Comparison of ENCODE assay signal across 25 cellular contexts in genomic region chr16:68526143-68526781, GRCh38. TPM values are rescaled to one million over a fixed set of nuclear protein-coding genes. Genes with fewer than 3 reads are reported as not detected.
A peak's percentile ranks its signal among the peaks of the same experiment; 100 is the strongest.
DNase-seq lines count a peak whose midpoint lies in the region; ATAC-seq, FAIRE-seq and TF ChIP-seq lines count a peak whose summit lies in the region.
"Had no signal": no experiment of that assay in that cellular context is flagged by ENCODE, and none has a peak within 500 bp of the region (broad histone marks: within the 10 kb centered on the region; RNA-seq: fewer than 3 reads in every experiment).

No MANE protein-coding gene starts in this region.

- H3K27ac ChIP-seq in OCI-LY7 (ENCODE audit: low read depth, low read length, poor library complexity, severe bottlenecking): no peak overlapping the region
- H3K27ac ChIP-seq in lower lobe of right lung: no peak overlapping the region
- no peak overlapping the region for H3K27ac ChIP-seq in gastroesophageal sphincter
- no peak overlapping the region for H3K27ac ChIP-seq in spleen
- H3K27ac ChIP-seq: BLaER1, HL-60, KMS-11, SK-N-MC had no signal

- H3K79me2 ChIP-seq in OCI-LY7 (ENCODE audit: insufficient read depth, low read depth, low read length): no peaks in the 10 kb centered on the region

- DNase-seq in NOMO-1 treated with DMSO at 0.1 percent for 48 hours (lab: John Stamatoyannopoulos, UW; ENCODE audit: unreplicated experiment) (peak; percentile 47), NOMO-1 treated with dmso at 0.1 percent for 144 hours (lab: John Stamatoyannopoulos, UW; ENCODE audit: unreplicated experiment) (no peak), OCI-LY7 (ENCODE audit: low spot score) (peak; percentile 21), germinal center (ENCODE audit: low spot score) (peak; percentile 47), lower lobe of right lung (no peak), spleen (no peak), D721Med (ENCODE audit: insufficient read length, low spot score) (no peak)
- DNase-seq: CD8-positive, alpha-beta memory T cell; GF-D8; NCI-H1105; NCI-H1694 treated with DMSO at 0.1 percent for 48 hours; NCI-H2107; NCI-H2227 treated with DMSO at 0.1 percent for 48 hours; NCI-H524; Right ventricle myocardium superior had no signal

- H3K27me3 ChIP-seq in lower lobe of right lung (ENCODE audit: low read depth) (no peaks in the 10 kb centered on the region), gastroesophageal sphincter (peaks cover 13% of the 10 kb centered on the region), spleen (replicated peaks in 1 of 7) (no peaks in the 10 kb centered on the region)
- H3K27me3 ChIP-seq: BLaER1 had no signal

- no TSS peak for BruUV-seq in OCI-LY7 (replicated peaks; lab: Mats Ljungman, UMichigan)

- H3K4me1 ChIP-seq in OCI-LY7 (ENCODE audit: insufficient read depth, low read length, poor library complexity, severe bottlenecking) (peaks cover 12% of the 10 kb centered on the region), lower lobe of right lung (peaks cover 22% of the 10 kb centered on the region), gastroesophageal sphincter (peaks cover 0 to 24% (median 14%) of the 10 kb centered on the region in 3 donors), spleen (peaks cover 11 to 28% (median 24%) of the 10 kb centered on the region in 6 donors)

- no peaks in the 10 kb centered on the region for H3K36me3 ChIP-seq in OCI-LY7 (ENCODE audit: insufficient read depth, low read length)
- no peaks in the 10 kb centered on the region for H3K36me3 ChIP-seq in lower lobe of right lung
- no peaks in the 10 kb centered on the region for H3K36me3 ChIP-seq in gastroesophageal sphincter
- H3K36me3 ChIP-seq in spleen: no peaks in the 10 kb centered on the region
- H3K36me3 ChIP-seq: BLaER1 had no signal

- POLR2A ChIA-PET in OCI-LY7 (lab: Charles Lee): no interaction called here

- H3K4me2 ChIP-seq in OCI-LY7 (ENCODE audit: low read length): no peak overlapping the region
- H3K4me2 ChIP-seq: BLaER1, GM23338, KMS-11 had no signal

- no peaks in the 10 kb centered on the region for H4K20me1 ChIP-seq in OCI-LY7 (ENCODE audit: insufficient read depth, low read length)
- H4K20me1 ChIP-seq: BLaER1 had no signal

- no peak for ATAC-seq in lower lobe of right lung
- ATAC-seq in gastroesophageal sphincter: no peak
- ATAC-seq: GM23338, HCT116, Panc1 had no signal

- CTCF ChIA-PET in OCI-LY7 (lab: Charles Lee; ENCODE audit: unreplicated experiment): no interaction called here

- 29 to 38% methylated on average over 2 to 4 of the region's 17 CpGs for WGBS in gastroesophageal sphincter (ENCODE audit: low coverage in 1 of 2), 2 donors
- WGBS in spleen, 5 donors: 80 to 89% (median 83%) methylated on average over 12 to 17 of the region's 17 CpGs

- no peak for FAIRE-seq in D721Med (lab: Jason Lieb, UNC)
- FAIRE-seq: GM12892, HTR-8/SVneo had no signal

- H3K9me3 ChIP-seq in OCI-LY7 (ENCODE audit: low read length) (no peaks in the 10 kb centered on the region), lower lobe of right lung (no peaks in the 10 kb centered on the region), gastroesophageal sphincter (no peaks in the 10 kb centered on the region), spleen (no peaks in the 10 kb centered on the region)

- H3K9me2 ChIP-seq in OCI-LY7 (ENCODE audit: insufficient read depth, low read length): no peaks in the 10 kb centered on the region

- no peak overlapping the region for H2AFZ ChIP-seq in OCI-LY7 (ENCODE audit: low read length)
- H2AFZ ChIP-seq: GM23338 had no signal

- intact Hi-C loops in OCI-LY7 (cut with micrococcal nuclease; ENCODE audit: unreplicated experiment): loop anchor here (10.0 kb wide), 1 partner anchor 319 kb away; the partner anchor contains the start of gene TANGO6
- intact Hi-C loops in lower lobe of right lung (cut with DNase I): no loop called here
- intact Hi-C loops in spleen (cut with DNase I; ENCODE audit: low total_unique reads): no loop called here

- H3K4me3 ChIP-seq in OCI-LY7 (ENCODE audit: low read depth, low read length, poor library complexity, severe bottlenecking): no peak overlapping the region
- H3K4me3 ChIP-seq in lower lobe of right lung: no peak overlapping the region
- no peak overlapping the region for H3K4me3 ChIP-seq in gastroesophageal sphincter
- no peak overlapping the region for H3K4me3 ChIP-seq in spleen
- H3K4me3 ChIP-seq: BLaER1, GM23338, SK-N-MC had no signal

- no peak for TF ChIP-seq CTCF in OCI-LY7 (conservative IDR thresholded peaks at IDR 0.05; ENCODE audit: low read length)
- TF ChIP-seq CTCF in lower lobe of right lung (IDR thresholded peaks at IDR 0.05): no peak
- TF ChIP-seq CTCF in gastroesophageal sphincter (IDR thresholded peaks at IDR 0.05): no peak
- no peak for TF ChIP-seq CTCF in spleen (IDR thresholded peaks at IDR 0.05 in 8 of 11, conservative IDR thresholded peaks at IDR 0.05 in 3 of 11)
- no peak for TF ChIP-seq CTCF in D721Med (IDR thresholded peaks at IDR 0.05; ENCODE audit: insufficient read depth, missing control alignments)

- no peak for TF ChIP-seq POLR2A in gastroesophageal sphincter (IDR thresholded peaks at IDR 0.05)
- TF ChIP-seq POLR2A in spleen (IDR thresholded peaks at IDR 0.05): no peak

- TF ChIP-seq EP300 in gastroesophageal sphincter (IDR thresholded peaks at IDR 0.05): no peak

RNA-seq across cellular contexts. Expression of gene ZFP90, which starts 12.8 kb away (rescaled TPM):
- 14.1 and 22.0 TPM in 2 replicates for total RNA-seq in OCI-LY7 (2014; rRNA removed; shearing (Covaris generic))
- total RNA-seq in OCI-LY7 (2022): 27.0 and 31.5 TPM in 2 replicates
- 25.7 TPM for total RNA-seq in lower lobe of right lung
- 10 to 100 TPM; 21.3 to 38.2 (median 27.3) TPM for total RNA-seq in gastroesophageal sphincter
- total RNA-seq in spleen: 10 to 100 TPM; 21.5 to 53.1 (median 28.2) TPM
- 10 to 100 TPM in 1 of 3 donors, 1 to 10 TPM in 2; 7.3 to 10.0 (median 9.9) TPM for polyA plus RNA-seq in spleen

Comparison
In these comparisons a context has a peak if more than half of its experiments do, and no peak if none do; other contexts are left out.
1. DNase-seq: peak in NOMO-1 treated with DMSO at 0.1 percent for 48 hours (single experiment), OCI-LY7 (single experiment) and germinal center (single experiment); none in NOMO-1 treated with dmso at 0.1 percent for 144 hours (single experiment), lower lobe of right lung (single experiment), spleen (single experiment) and D721Med (single experiment).